ENCODE assay signal across 1 cellular context in the genomic region with DNA sequence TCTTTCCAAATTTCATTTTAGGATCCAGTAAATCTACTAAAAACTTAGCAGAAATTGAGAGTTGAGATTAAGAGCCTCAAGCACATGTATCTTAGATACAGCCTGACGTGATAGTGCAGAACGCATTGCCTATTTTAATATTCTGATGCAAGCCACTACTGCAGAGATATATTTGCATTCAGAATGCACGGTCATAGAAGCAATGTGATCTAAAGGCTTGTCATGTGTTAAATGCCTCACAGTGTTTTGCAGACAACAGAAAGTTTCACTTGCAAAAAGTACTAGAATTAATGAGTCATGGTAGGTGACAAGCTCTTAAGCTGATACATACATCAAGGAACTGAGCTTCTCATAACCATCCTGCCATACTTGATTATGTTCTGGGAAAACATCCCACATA.
TF ChIP-seq lines count a peak whose summit lies in the region.

No MANE protein-coding gene starts in this region.

TF ChIP-seq in IMR-90, 13 proteins besides CTCF, POLR2A, EP300 and RAD21 (continued from another document):
- TF ChIP-seq MAFK (IDR thresholded peaks at IDR 0.05; ENCODE audit: low read depth, low read length) (no peak), MXI1 (IDR thresholded peaks at IDR 0.05; ENCODE audit: borderline replicate concordance, low read depth, low read length) (no peak), CEBPB (IDR thresholded peaks at IDR 0.05; ENCODE audit: low read depth, low read length) (no peak), RCOR1 (IDR thresholded peaks at IDR 0.05; ENCODE audit: insufficient replicate concordance, low read length) (no peak), CHD1 (IDR thresholded peaks at IDR 0.05; ENCODE audit: low read depth, low read length) (no peak)
